ENCODE assay signal across 2 cellular contexts in the genomic region with DNA sequence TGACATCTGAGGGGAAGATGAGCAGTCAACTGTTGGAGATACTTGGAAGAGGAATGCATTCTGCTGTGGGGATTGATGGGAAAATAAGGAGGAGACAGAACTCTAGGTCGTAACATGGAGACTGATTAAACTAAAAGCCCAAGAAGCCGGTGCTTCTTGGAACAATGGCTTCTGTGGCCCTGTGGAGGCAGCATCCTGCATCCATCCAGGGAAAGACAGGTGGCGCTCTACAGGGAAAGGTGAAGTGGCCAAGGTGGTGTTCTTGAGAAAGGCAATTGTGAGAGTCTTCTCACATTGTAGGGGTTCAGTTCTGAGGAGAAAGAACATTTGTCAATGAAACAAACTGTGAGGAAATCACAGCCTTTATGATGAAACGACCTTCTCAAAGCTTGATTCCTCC.
TF ChIP-seq lines count a peak whose summit lies in the region.

No MANE protein-coding gene starts in this region.

TF ChIP-seq in HCT116, 20 proteins besides CTCF, POLR2A, EP300 and RAD21 (continued from another document):
- TF ChIP-seq, protein P1, sequence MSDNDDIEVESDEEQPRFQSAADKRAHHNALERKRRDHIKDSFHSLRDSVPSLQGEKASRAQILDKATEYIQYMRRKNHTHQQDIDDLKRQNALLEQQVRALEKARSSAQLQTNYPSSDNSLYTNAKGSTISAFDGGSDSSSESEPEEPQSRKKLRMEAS (IDR thresholded peaks at IDR 0.05): no peak
- TF ChIP-seq CBX3 (IDR thresholded peaks at IDR 0.05; ENCODE audit: low read depth): no peak
- no peak for TF ChIP-seq ZFX (IDR thresholded peaks at IDR 0.05)
- no peak for TF ChIP-seq ZBTB33 (IDR thresholded peaks at IDR 0.05; ENCODE audit: extremely low read depth, insufficient replicate concordance, low read length)
- no peak for TF ChIP-seq SP1 (IDR thresholded peaks at IDR 0.05; ENCODE audit: low read depth)
- no peak for TF ChIP-seq YY1 (IDR thresholded peaks at IDR 0.05; ENCODE audit: extremely low read depth, insufficient replicate concordance, low read depth, low read length)

TF ChIP-seq in WTC11, 78 proteins besides CTCF, POLR2A, EP300 and RAD21 (continued from another document):
- TF ChIP-seq ZNF425 (CRISPR knock-in tag; conservative IDR thresholded peaks at IDR 0.05) (no peak), ZNF121 (CRISPR knock-in tag; IDR thresholded peaks at IDR 0.05) (no peak), EMX1 (CRISPR knock-in tag; IDR thresholded peaks at IDR 0.05) (no peak), CREM (CRISPR knock-in tag; IDR thresholded peaks at IDR 0.05) (no peak), ATF3 (CRISPR knock-in tag; conservative IDR thresholded peaks at IDR 0.05) (no peak), SMAD4 (CRISPR knock-in tag; IDR thresholded peaks at IDR 0.05) (no peak), ZNF232 (CRISPR knock-in tag; IDR thresholded peaks at IDR 0.05) (no peak)
- TF ChIP-seq, protein P2, sequence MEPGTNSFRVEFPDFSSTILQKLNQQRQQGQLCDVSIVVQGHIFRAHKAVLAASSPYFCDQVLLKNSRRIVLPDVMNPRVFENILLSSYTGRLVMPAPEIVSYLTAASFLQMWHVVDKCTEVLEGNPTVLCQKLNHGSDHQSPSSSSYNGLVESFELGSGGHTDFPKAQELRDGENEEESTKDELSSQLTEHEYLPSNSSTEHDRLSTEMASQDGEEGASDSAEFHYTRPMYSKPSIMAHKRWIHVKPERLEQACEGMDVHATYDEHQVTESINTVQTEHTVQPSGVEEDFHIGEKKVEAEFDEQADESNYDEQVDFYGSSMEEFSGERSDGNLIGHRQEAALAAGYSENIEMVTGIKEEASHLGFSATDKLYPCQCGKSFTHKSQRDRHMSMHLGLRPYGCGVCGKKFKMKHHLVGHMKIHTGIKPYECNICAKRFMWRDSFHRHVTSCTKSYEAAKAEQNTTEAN (CRISPR knock-in tag; IDR thresholded peaks at IDR 0.05): no peak
